In the genomic region with DNA sequence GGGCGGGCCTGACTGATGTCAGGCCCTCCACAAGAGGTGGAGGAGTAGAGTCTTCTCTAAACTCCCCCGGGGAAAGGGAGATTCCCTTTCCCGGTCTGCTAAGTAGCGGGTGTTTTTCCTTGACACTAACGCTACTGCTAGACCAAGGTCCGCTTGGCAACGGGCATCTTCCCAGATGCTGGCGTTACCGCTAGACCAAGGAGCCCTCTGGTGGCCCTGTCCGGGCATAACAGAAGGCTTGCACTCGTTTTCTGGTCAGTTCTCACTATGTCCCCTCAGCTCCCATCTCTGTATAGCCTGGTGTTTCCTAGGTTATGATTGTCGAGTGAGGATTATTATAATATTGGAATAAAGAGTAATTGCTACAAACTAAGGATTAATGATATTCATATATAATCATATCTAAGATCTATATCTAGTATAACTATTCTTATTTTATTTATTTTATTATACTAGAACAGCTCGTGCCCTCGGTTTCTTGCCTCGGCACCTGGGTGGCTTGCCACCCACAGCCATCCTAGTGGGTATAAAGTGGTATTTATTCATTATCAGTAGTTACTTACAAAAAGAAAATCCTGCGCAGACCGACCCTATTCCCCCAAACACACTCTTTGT, we compare ENCODE assay signal across 6 cellular contexts. TPM values are rescaled to one million over a fixed set of nuclear protein-coding genes. Genes with fewer than 3 reads are reported as not detected.
DNase-seq lines count a peak whose midpoint lies in the region; ATAC-seq and TF ChIP-seq lines count a peak whose summit lies in the region.
"Not testable (repeated sequence)": the region's sequence is repeated elsewhere in the genome, so short reads cannot be mapped to it uniquely, and the experiment has no call there.

No MANE protein-coding gene starts in this region.

- intact Hi-C loops in natural killer cell (cut with micrococcal nuclease) = loop anchor here (5.0 kb wide), 1 partner anchor 42 kb away; no protein-coding TSS in a partner anchor

- not testable (repeated sequence) for H3K4me1 ChIP-seq in GM23248 (ENCODE audit: insufficient read depth)

- peaks cover 19% of the 10 kb centered on the region; the same call in 1 of the 2 replicates for H3F3A ChIP-seq in GM23248 (ENCODE audit: insufficient read depth)

- not testable (repeated sequence) for H3K9me3 Mint-ChIP-seq in activated T-cell treated with anti-CD3 and anti-CD28 coated beads, Interleukin-2, amount 50 U/mL, for 24 hours; natural killer cell

- peak overlapping the region; percentile 85 for H3K27ac Mint-ChIP-seq in activated T-cell treated with anti-CD3 and anti-CD28 coated beads, Interleukin-2, amount 50 U/mL, for 24 hours
- peak overlapping the region; percentile 14 to 28 for H3K27ac Mint-ChIP-seq in natural killer cell

- H4K20me1 ChIP-seq in GM23248 (ENCODE audit: insufficient read depth) = not testable (repeated sequence)

- not testable (repeated sequence) for H3K9me3 ChIP-seq in GM23248 (ENCODE audit: low read depth)

- H3K4me3 Mint-ChIP-seq in activated T-cell treated with anti-CD3 and anti-CD28 coated beads, Interleukin-2, amount 50 U/mL, for 24 hours; natural killer cell: not testable (repeated sequence)

- H3K4me3 ChIP-seq in GM23248 = not testable (repeated sequence)

- H3K27me3 Mint-ChIP-seq in activated T-cell treated with anti-CD3 and anti-CD28 coated beads, Interleukin-2, amount 50 U/mL, for 24 hours; natural killer cell (ENCODE audit: low read depth in 2 of 2): not testable (repeated sequence)

- DNase-seq in GM23248 = peak; percentile 82
- DNase-seq in NCI-H82 (lab: John Stamatoyannopoulos, UW) = peak; percentile 69
- not testable (repeated sequence) for DNase-seq in activated T-cell treated with anti-CD3 and anti-CD28 coated beads, Interleukin-2, amount 50 U/mL, for 24 hours; natural killer cell
- DNase-seq in fibroblast of peridontal ligament (ENCODE audit: extremely low read depth) = peak; percentile 69

- peak; percentile 92 for TF ChIP-seq CTCF in 22Rv1 (IDR thresholded peaks at IDR 0.05)
- peak; percentile 29 for TF ChIP-seq CTCF in natural killer cell (IDR thresholded peaks at IDR 0.05)

- ATAC-seq in natural killer cell = not testable (repeated sequence)

- H3K4me1 Mint-ChIP-seq in activated T-cell treated with anti-CD3 and anti-CD28 coated beads, Interleukin-2, amount 50 U/mL, for 24 hours (ENCODE audit: low read depth) = peaks cover 29% of the 10 kb centered on the region
- peaks cover 4 to 11% of the 10 kb centered on the region in 2 donors for H3K4me1 Mint-ChIP-seq in natural killer cell

- H3K79me2 ChIP-seq in GM23248 (ENCODE audit: insufficient read depth) = peaks cover 77% of the 10 kb centered on the region

- H3K27me3 ChIP-seq in GM23248 (replicated peaks; ENCODE audit: insufficient read depth) = not testable (repeated sequence)

- H3K4me2 ChIP-seq in GM23248 (ENCODE audit: unreplicated experiment) = not testable (repeated sequence)

- H3K36me3 Mint-ChIP-seq in activated T-cell treated with anti-CD3 and anti-CD28 coated beads, Interleukin-2, amount 50 U/mL, for 24 hours (ENCODE audit: low read depth) = peaks cover 94% of the 10 kb centered on the region
- H3K36me3 Mint-ChIP-seq in natural killer cell = peaks cover 11% of the 10 kb centered on the region

- H3K36me3 ChIP-seq in GM23248 (ENCODE audit: low read depth) = peaks cover 79% of the 10 kb centered on the region

- in situ Hi-C loops in GM23248 (cut with MboI) = not testable (repeated sequence)

- not testable (repeated sequence) for H3K9me2 ChIP-seq in GM23248 (ENCODE audit: insufficient read depth)

- H3K27ac ChIP-seq in 22Rv1 (peak overlapping the region; percentile 53), GM23248 (0 out of 2 replicates have a peak overlapping the region, but pooled peaks have one; percentile 33)

- 36 to 39% methylated on average over 17 of the region's 17 CpGs for WGBS in GM23248 (ENCODE audit: low coverage in 1 of 2, low lambda C conversion rate in 2 of 2, missing lambda C conversion rate in 2 of 2), 2 experiments

- not testable (repeated sequence) for H2AFZ ChIP-seq in GM23248

- not testable (repeated sequence) for H3K9ac ChIP-seq in GM23248

RNA-seq across cellular contexts. Expression of gene BUD31, which starts 6.9 kb away (rescaled TPM):
- total RNA-seq in GM23248 (2014; rRNA removed; shearing (Covaris generic)) = 71.8 and 79.4 TPM in 2 replicates
- 316 and 318 TPM in 2 replicates for polyA plus RNA-seq in GM23248 (2016; fragmentation: Nextera tagmentation; extraction: Ambion mirVana)
- total RNA-seq in natural killer cell = 100 to 1,000 TPM; 145 to 190 (median 187) TPM

RNA-seq across cellular contexts. Expression of gene PDAP1, which starts 7.2 kb away (rescaled TPM):
- total RNA-seq in GM23248 (2014; rRNA removed; shearing (Covaris generic)) = 91.3 and 141 TPM in 2 replicates
- 91.0 and 95.5 TPM in 2 replicates for polyA plus RNA-seq in GM23248 (2016; fragmentation: Nextera tagmentation; extraction: Ambion mirVana)
- total RNA-seq in natural killer cell = 10 to 100 TPM; 55.3 to 60.6 (median 59.3) TPM

RNA-seq across cellular contexts. Expression of gene PTCD1, which starts 23.0 kb away (rescaled TPM):
- 5.2 and 13.7 TPM in 2 replicates for total RNA-seq in GM23248 (2014; rRNA removed; shearing (Covaris generic))
- polyA plus RNA-seq in GM23248 (2016; fragmentation: Nextera tagmentation; extraction: Ambion mirVana) = 2.6 and 2.8 TPM in 2 replicates
- total RNA-seq in natural killer cell = 1 to 10 TPM; 5.3 to 6.6 (median 6.4) TPM

RNA-seq across cellular contexts. Expression of gene CPSF4, which starts 23.1 kb away (rescaled TPM):
- 21.2 and 44.9 TPM in 2 replicates for total RNA-seq in GM23248 (2014; rRNA removed; shearing (Covaris generic))
- 16.4 and 19.5 TPM in 2 replicates for polyA plus RNA-seq in GM23248 (2016; fragmentation: Nextera tagmentation; extraction: Ambion mirVana)
- 10 to 100 TPM; 54.0 to 61.6 (median 54.8) TPM for total RNA-seq in natural killer cell

RNA-seq across cellular contexts. Expression of gene ARPC1B, which starts 41.1 kb away (rescaled TPM):
- 485 and 630 TPM in 2 replicates for total RNA-seq in GM23248 (2014; rRNA removed; shearing (Covaris generic))
- polyA plus RNA-seq in GM23248 (2016; fragmentation: Nextera tagmentation; extraction: Ambion mirVana) = 599 and 639 TPM in 2 replicates
- total RNA-seq in natural killer cell = 100 to 1,000 TPM; 161 to 184 (median 179) TPM
